9 cellular contexts compared by ENCODE assay signal in the genomic region with DNA sequence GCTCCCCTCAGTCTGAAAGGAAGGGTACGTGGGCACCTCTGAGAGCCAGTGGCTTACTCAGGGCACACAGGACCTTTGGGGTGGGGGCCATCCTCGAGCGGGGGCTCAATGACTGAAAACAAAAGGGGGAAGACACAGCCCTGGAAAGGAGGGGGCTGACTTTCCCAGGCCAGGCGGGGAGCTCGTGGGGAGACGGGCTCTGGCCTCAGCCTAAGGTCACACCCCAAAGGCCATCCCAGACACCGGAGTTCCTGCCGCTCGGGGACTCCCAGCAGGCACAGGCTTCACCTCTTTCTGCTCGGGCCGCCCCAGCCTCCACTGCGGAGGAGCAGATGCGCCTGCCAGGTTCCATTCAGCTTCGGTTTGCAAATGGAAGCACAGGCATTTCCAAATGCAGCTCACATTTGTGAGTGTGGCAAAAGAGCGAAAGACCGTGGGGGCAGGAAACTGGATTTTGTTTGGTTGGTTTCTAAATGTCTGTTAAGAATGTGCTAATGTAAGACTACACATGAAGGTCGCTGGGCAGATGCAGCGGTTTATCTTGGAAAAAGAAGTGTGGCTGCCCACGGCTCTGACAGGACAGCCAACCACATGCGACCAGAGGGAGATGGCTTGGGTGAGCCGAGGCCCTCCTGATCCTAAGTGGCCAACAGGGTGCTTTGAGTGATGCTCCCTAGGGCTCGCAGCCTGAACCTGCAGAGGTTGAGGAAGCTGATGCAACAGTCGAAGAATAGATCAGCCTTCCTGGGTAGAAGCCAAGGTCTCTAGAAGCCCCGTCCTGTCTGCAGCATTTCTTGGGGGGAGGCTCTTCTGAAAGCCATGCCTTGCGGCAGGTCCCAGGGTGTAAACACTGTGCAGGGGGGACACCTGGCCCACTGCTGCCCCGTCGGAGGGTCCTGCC.
DNase-seq lines count a peak whose midpoint lies in the region; ATAC-seq lines count a peak whose summit lies in the region.
"Had no signal": no experiment of that assay in that cellular context is flagged by ENCODE, and none has a peak within 500 bp of the region (broad histone marks: within the 10 kb centered on the region; RNA-seq: fewer than 3 reads in every experiment).

No MANE protein-coding gene starts in this region.

- ATAC-seq in activated naive CD8-positive, alpha-beta T cell treated with anti-CD3 and anti-CD28 coated beads, Interleukin-2, amount 50 U/mL, for 24 hours: peak; percentile 13
- no peak for ATAC-seq in stimulated activated memory B cell treated with anti-CD40 and anti-IgM and Interleukin-4, amounts not matched to agents 10 μg/mL and 1 μg/mL and 100 μg/mL, for 72 hours

- H3K4me1 Mint-ChIP-seq in activated naive CD4-positive, alpha-beta T cell treated with anti-CD3 and anti-CD28 coated beads for 36 hours (ENCODE audit: low read depth): peaks cover 86% of the 10 kb centered on the region
- peaks cover 86% of the 10 kb centered on the region for H3K4me1 Mint-ChIP-seq in activated naive CD8-positive, alpha-beta T cell treated with anti-CD3 and anti-CD28 coated beads, Interleukin-2, amount 50 U/mL, for 24 hours
- H3K4me1 Mint-ChIP-seq in stimulated activated memory B cell treated with anti-CD40 and anti-IgM and Interleukin-4, amounts not matched to agents 10 μg/mL and 1 μg/mL and 100 μg/mL, for 72 hours: peaks cover 79% of the 10 kb centered on the region

- DNase-seq in activated naive CD4-positive, alpha-beta T cell treated with anti-CD3 and anti-CD28 coated beads for 36 hours: peak; percentile 66
- no peak for DNase-seq in activated naive CD4-positive, alpha-beta T cell treated with Interleukin-2 at 50 U/mL for 16 hours
- no peak for DNase-seq in activated naive CD8-positive, alpha-beta T cell treated with anti-CD3 and anti-CD28 coated beads, Interleukin-2, amount 50 U/mL, for 24 hours
- peak; percentile 41 for DNase-seq in islet precursor cell
- peak; percentile 42 for DNase-seq in ureter (ENCODE audit: low spot score)
- DNase-seq in caudate nucleus (lab: John Stamatoyannopoulos, UW): no peak
- DNase-seq in A172 (ENCODE audit: low spot score): no peak
- DNase-seq: activated B cell treated with CpG ODN at 0.5 μM for 24 hours had no signal

- no peak overlapping the region for H3K27ac ChIP-seq in caudate nucleus (ENCODE audit: low read depth, low read length)

- no peaks in the 10 kb centered on the region for H3K9me3 Mint-ChIP-seq in activated naive CD4-positive, alpha-beta T cell treated with anti-CD3 and anti-CD28 coated beads for 36 hours
- no peaks in the 10 kb centered on the region for H3K9me3 Mint-ChIP-seq in activated naive CD8-positive, alpha-beta T cell treated with anti-CD3 and anti-CD28 coated beads, Interleukin-2, amount 50 U/mL, for 24 hours
- H3K9me3 Mint-ChIP-seq in stimulated activated memory B cell treated with anti-CD40 and anti-IgM and Interleukin-4, amounts not matched to agents 10 μg/mL and 1 μg/mL and 100 μg/mL, for 72 hours: no peaks in the 10 kb centered on the region
- H3K9me3 Mint-ChIP-seq: activated B cell treated with CpG ODN at 0.5 μM for 24 hours had no signal

- H3K27ac Mint-ChIP-seq in activated naive CD4-positive, alpha-beta T cell treated with anti-CD3 and anti-CD28 coated beads for 36 hours: peak overlapping the region; percentile 71
- H3K27ac Mint-ChIP-seq in activated naive CD8-positive, alpha-beta T cell treated with anti-CD3 and anti-CD28 coated beads, Interleukin-2, amount 50 U/mL, for 24 hours: peak overlapping the region; percentile 82
- no peak overlapping the region for H3K27ac Mint-ChIP-seq in stimulated activated memory B cell treated with anti-CD40 and anti-IgM and Interleukin-4, amounts not matched to agents 10 μg/mL and 1 μg/mL and 100 μg/mL, for 72 hours

- H3K4me3 Mint-ChIP-seq in activated naive CD4-positive, alpha-beta T cell treated with anti-CD3 and anti-CD28 coated beads for 36 hours: peak overlapping the region; percentile 41
- peak overlapping the region; percentile 52 for H3K4me3 Mint-ChIP-seq in activated naive CD8-positive, alpha-beta T cell treated with anti-CD3 and anti-CD28 coated beads, Interleukin-2, amount 50 U/mL, for 24 hours
- no peak overlapping the region for H3K4me3 Mint-ChIP-seq in stimulated activated memory B cell treated with anti-CD40 and anti-IgM and Interleukin-4, amounts not matched to agents 10 μg/mL and 1 μg/mL and 100 μg/mL, for 72 hours

- CTCF ChIA-PET in activated naive CD4-positive, alpha-beta T cell treated with anti-CD3 and anti-CD28 coated beads for 36 hours (lab: Charles Lee): interaction anchor here (0.7 to 1.1 kb wide), 5 partner anchors 12 to 237 kb away, joined by 3 to 4 read pairs (median 3); no protein-coding TSS in a partner anchor

- no peaks in the 10 kb centered on the region for H3K36me3 Mint-ChIP-seq in activated naive CD4-positive, alpha-beta T cell treated with anti-CD3 and anti-CD28 coated beads for 36 hours (ENCODE audit: low read depth)
- peaks cover 5% of the 10 kb centered on the region for H3K36me3 Mint-ChIP-seq in activated naive CD8-positive, alpha-beta T cell treated with anti-CD3 and anti-CD28 coated beads, Interleukin-2, amount 50 U/mL, for 24 hours (ENCODE audit: low read depth)
- H3K36me3 Mint-ChIP-seq in stimulated activated memory B cell treated with anti-CD40 and anti-IgM and Interleukin-4, amounts not matched to agents 10 μg/mL and 1 μg/mL and 100 μg/mL, for 72 hours: no peaks in the 10 kb centered on the region

- peaks cover 1% of the 10 kb centered on the region for H3K27me3 Mint-ChIP-seq in activated naive CD4-positive, alpha-beta T cell treated with anti-CD3 and anti-CD28 coated beads for 36 hours (ENCODE audit: low read depth)
- H3K27me3 Mint-ChIP-seq in activated naive CD8-positive, alpha-beta T cell treated with anti-CD3 and anti-CD28 coated beads, Interleukin-2, amount 50 U/mL, for 24 hours: peaks cover 5% of the 10 kb centered on the region
- peaks cover 61% of the 10 kb centered on the region for H3K27me3 Mint-ChIP-seq in stimulated activated memory B cell treated with anti-CD40 and anti-IgM and Interleukin-4, amounts not matched to agents 10 μg/mL and 1 μg/mL and 100 μg/mL, for 72 hours

- intact Hi-C loops in activated naive CD4-positive, alpha-beta T cell treated with anti-CD3 and anti-CD28 coated beads for 36 hours (cut with micrococcal nuclease): loop anchor here (2.0 to 10.0 kb wide), 2 partner anchors 33 to 761 kb away; a partner anchor contains a TSS

Comparison
In these comparisons a context has a peak if more than half of its experiments do, and no peak if none do; other contexts are left out.
1. DNase-seq: peak in activated naive CD4-positive, alpha-beta T cell treated with anti-CD3 and anti-CD28 coated beads for 36 hours (single experiment), islet precursor cell (single experiment) and ureter (single experiment); none in activated naive CD4-positive, alpha-beta T cell treated with Interleukin-2 at 50 U/mL for 16 hours (single experiment), activated naive CD8-positive, alpha-beta T cell treated with anti-CD3 and anti-CD28 coated beads, Interleukin-2, amount 50 U/mL, for 24 hours (single experiment), caudate nucleus (0 of 61) and A172 (single experiment).